Comparison of ENCODE assay signal across 26 cellular contexts in the genomic region with DNA sequence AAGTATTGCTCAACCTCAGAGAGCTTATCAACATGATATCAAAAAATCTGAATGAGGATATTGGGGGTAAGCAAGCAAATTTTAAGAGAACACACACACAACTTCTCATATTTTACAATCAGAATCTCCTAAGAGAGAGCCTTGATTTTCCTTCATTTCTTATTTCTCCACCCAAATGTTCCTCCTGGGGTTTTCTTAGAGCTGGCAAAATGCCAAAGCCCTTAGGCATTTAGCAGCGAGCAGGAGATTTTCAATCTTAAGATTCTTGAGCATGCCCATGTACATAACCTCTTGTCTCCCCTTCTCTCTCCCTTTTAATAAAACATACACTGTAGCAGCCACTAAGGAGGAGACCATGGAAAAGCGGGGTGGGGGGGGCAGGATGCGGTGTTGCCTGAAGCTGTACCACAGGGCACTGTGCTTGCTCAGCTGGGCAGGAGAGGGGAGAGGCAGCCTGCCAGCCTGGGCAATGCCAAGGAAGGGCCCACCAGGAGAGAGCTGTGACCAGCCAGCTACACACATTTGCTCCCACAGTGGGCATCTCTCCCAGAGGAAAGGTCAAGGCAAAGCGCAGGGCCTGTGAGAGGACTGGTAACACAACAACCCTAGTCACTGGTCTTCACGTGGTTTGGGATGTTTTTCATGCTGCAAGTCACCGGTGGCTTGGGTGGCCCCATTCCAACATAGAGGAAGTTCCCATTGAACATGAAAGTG. TPM values are rescaled to one million over a fixed set of nuclear protein-coding genes. Genes with fewer than 3 reads are reported as not detected.
DNase-seq lines count a peak whose midpoint lies in the region; TF ChIP-seq lines count a peak whose summit lies in the region.
"Had no signal": no experiment of that assay in that cellular context is flagged by ENCODE, and none has a peak within 500 bp of the region (broad histone marks: within the 10 kb centered on the region; RNA-seq: fewer than 3 reads in every experiment).

No MANE protein-coding gene starts in this region.

- TF ChIP-seq CTCF in colonic mucosa (IDR thresholded peaks at IDR 0.05) (no peak), breast epithelium (IDR thresholded peaks at IDR 0.05) (no peak)

- H3K4me1 ChIP-seq in colonic mucosa, result no peaks in the 10 kb centered on the region
- H3K4me1 ChIP-seq in breast epithelium, result no peaks in the 10 kb centered on the region
- H3K4me1 ChIP-seq: HAP-1 had no signal

- H3K36me3 ChIP-seq in colonic mucosa (no peaks in the 10 kb centered on the region), breast epithelium (no peaks in the 10 kb centered on the region)
- H3K36me3 ChIP-seq: ascending aorta; BLaER1 treated with 17β-estradiol and CSF1 and Interleukin-3, amounts not matched to agents 10 nM and 100 nM; HAP-1; lower lobe of right lung had no signal

- no peak overlapping the region for H3K9ac ChIP-seq in colonic mucosa (ENCODE audit: low read depth in 2 of 2, low read length in 2 of 2)
- H3K9ac ChIP-seq: BLaER1 treated with 17β-estradiol and CSF1 and Interleukin-3, amounts not matched to agents 10 nM and 100 nM; SK-N-SH had no signal

- DNase-seq in Ammon's horn (ENCODE audit: low spot score), result peak; percentile 69
- peak; percentile 19 for DNase-seq in cerebellum (ENCODE audit: low spot score)
- DNase-seq in nucleus accumbens (lab: John Stamatoyannopoulos, UW), result peak in 37 of 56 donors; percentile 10 to 81 (median 40)
- no peak for DNase-seq in colonic mucosa
- DNase-seq in breast epithelium (ENCODE audit: low spot score in 2 of 2), result no peak
- no peak for DNase-seq in stimulated activated CD4-positive, alpha-beta T cell treated with anti-CD3 and anti-CD28 coated beads, Interleukin-1b, Interleukin-23, amount 100 ng/mL, for 48 hours
- DNase-seq: activated B cell treated with CpG ODN at 0.5 μM for 24 hours; activated CD4-positive, alpha-beta T cell treated with anti-CD3 and anti-CD28 coated beads, Interleukin-2, amount 50 U/mL, for 1 hour; activated effector memory CD4-positive, alpha-beta T cell treated with Interleukin-2 at 50 U/mL for 16 hours; activated T-cell treated with anti-CD3 and anti-CD28 coated beads, Interleukin-2, amount 50 U/mL, for 1 hour; foreskin melanocyte; lower lobe of right lung; NCI-H146; NCI-H2171; NCI-H510A treated with DMSO at 0.1 percent for 48 hours; PC-9; retina; SK-N-SH; small intestine; stimulated activated naive CD4-positive, alpha-beta T cell treated with Interleukin-2 at 50 U/mL for 16 hours had no signal

- intact Hi-C loops in colonic mucosa (cut with DNase I) (no loop called here), breast epithelium (cut with DNase I; ENCODE audit: low total_unique reads) (no loop called here)

- peaks cover 26% of the 10 kb centered on the region for H3K27me3 ChIP-seq in colonic mucosa
- H3K27me3 ChIP-seq in breast epithelium, result peaks cover 0 to 28% of the 10 kb centered on the region in 2 donors
- H3K27me3 ChIP-seq: ascending aorta had no signal

- no peak overlapping the region for H3K4me3 ChIP-seq in colonic mucosa
- no peak overlapping the region for H3K4me3 ChIP-seq in breast epithelium
- H3K4me3 ChIP-seq: ascending aorta; BLaER1 treated with 17β-estradiol and CSF1 and Interleukin-3, amounts not matched to agents 10 nM and 100 nM; HAP-1; lower lobe of right lung; PC-9 had no signal

- no peak for TF ChIP-seq POLR2A in breast epithelium (IDR thresholded peaks at IDR 0.05)

- H3K9me3 ChIP-seq in colonic mucosa (no peaks in the 10 kb centered on the region), breast epithelium (no peaks in the 10 kb centered on the region)
- H3K9me3 ChIP-seq: ascending aorta, HAP-1, lower lobe of right lung, SK-N-SH had no signal

- no peak for TF ChIP-seq EP300 in Ishikawa (IDR thresholded peaks at IDR 0.05; ENCODE audit: borderline replicate concordance)

- no peak overlapping the region for H3K27ac ChIP-seq in colonic mucosa
- H3K27ac ChIP-seq in breast epithelium, result no peak overlapping the region
- H3K27ac ChIP-seq: ascending aorta; BLaER1 treated with 17β-estradiol and CSF1 and Interleukin-3, amounts not matched to agents 10 nM and 100 nM; lower lobe of right lung; PC-9 had no signal

- no peak for TF ChIP-seq RAD21 in Ishikawa (IDR thresholded peaks at IDR 0.05; ENCODE audit: low read depth)

TF ChIP-seq in Ishikawa, 13 proteins besides CTCF, POLR2A, EP300 and RAD21:
- TF ChIP-seq TCF12 (IDR thresholded peaks at IDR 0.05; ENCODE audit: low read depth), result no peak
- TF ChIP-seq NFIC (IDR thresholded peaks at IDR 0.05), result peak; percentile 48; the same call in 1 of the 2 replicates
TF ChIP-seq in Ishikawa: peak in this region for 1.

RNA-seq across cellular contexts. Expression of gene BRINP2, which starts 4.3 kb away (rescaled TPM):
- total RNA-seq in cerebellum (12.5 TPM), colonic mucosa (not detected), breast epithelium (1 to 10 TPM in 2 of 3 donors, under 1 TPM in 1; 0.48 to 2.9 (median 1.5) TPM)
- total RNA-seq: activated B cell treated with CpG ODN at 0.5 μM for 24 hours; lower lobe of right lung; natural killer cell treated with Interleukin-12 subunit alpha and Interleukin-12 subunit beta and Interleukin-15 and Interleukin-18, amount 100 ng/mL, for 72 hours; osteoblast; PC-9 had no signal

RNA-seq across cellular contexts. Expression of gene ASTN1, which starts 10.6 kb away (rescaled TPM):
- total RNA-seq in cerebellum (62.8 TPM), colonic mucosa (under 1 TPM; 0.15 to 0.42 TPM), breast epithelium (1 to 10 TPM in 1 of 3 donors, under 1 TPM in 2; 0.16 to 1.5 (median 0.33) TPM)
- total RNA-seq: activated B cell treated with CpG ODN at 0.5 μM for 24 hours; natural killer cell treated with Interleukin-12 subunit alpha and Interleukin-12 subunit beta and Interleukin-15 and Interleukin-18, amount 100 ng/mL, for 72 hours; osteoblast; PC-9 had no signal

Comparison
In these comparisons a context has a peak if more than half of its experiments do, and no peak if none do; other contexts are left out.
1. DNase-seq: peak in Ammon's horn (single experiment), cerebellum (single experiment) and nucleus accumbens (37 of 56); none in colonic mucosa (single experiment), breast epithelium (0 of 2) and stimulated activated CD4-positive, alpha-beta T cell treated with anti-CD3 and anti-CD28 coated beads, Interleukin-1b, Interleukin-23, amount 100 ng/mL, for 48 hours (single experiment).
2. RNA of gene ASTN1, which starts 10.6 kb away (total RNA-seq): 62.8 TPM in cerebellum (single experiment); 0.15 to 0.42 TPM in colonic mucosa and 0.16 to 1.5 TPM in breast epithelium; every median in the first group is over 10 times any median in the second.